Comparison of ENCODE assay signal across 14 cellular contexts in genomic region chr22:35834080-35834479, GRCh38.
A peak's percentile ranks its signal among the peaks of the same experiment; 100 is the strongest.
DNase-seq lines count a peak whose midpoint lies in the region; ATAC-seq, FAIRE-seq and TF ChIP-seq lines count a peak whose summit lies in the region.
"Had no signal": no experiment of that assay in that cellular context is flagged by ENCODE, and none has a peak within 500 bp of the region (broad histone marks: within the 10 kb centered on the region; RNA-seq: fewer than 3 reads in every experiment).

No MANE protein-coding gene starts in this region.

- no peaks in the 10 kb centered on the region for H3K27me3 ChIP-seq in GM23338 (ENCODE audit: insufficient read depth)
- H3K27me3 ChIP-seq in Panc1 (ENCODE audit: control insufficient read depth, insufficient read depth, low read length) = no peaks in the 10 kb centered on the region
- H3K27me3 ChIP-seq in sigmoid colon = no peaks in the 10 kb centered on the region
- H3K27me3 ChIP-seq in effector memory CD4-positive, alpha-beta T cell (replicated peaks; ENCODE audit: control insufficient read depth, insufficient read depth, low read length, poor library complexity, severe bottlenecking) = no peaks in the 10 kb centered on the region
- H3K27me3 ChIP-seq: left lung, pancreas had no signal

- H3K36me3 Mint-ChIP-seq in GM23338 (ENCODE audit: low read depth) = no peaks in the 10 kb centered on the region
- H3K36me3 Mint-ChIP-seq: activated naive CD8-positive, alpha-beta T cell had no signal

- H2AFZ ChIP-seq in GM23338 = no peak overlapping the region

- H3K27ac ChIP-seq in GM23338 (ENCODE audit: low read depth) (no peak overlapping the region), Panc1 (ENCODE audit: low read length) (peak overlapping the region; percentile 85), sigmoid colon (peak overlapping the region; percentile 80 to 86 (median 84))
- H3K27ac ChIP-seq in effector memory CD4-positive, alpha-beta T cell (ENCODE audit: insufficient read depth, low read length, poor library complexity, severe bottlenecking) = no peak overlapping the region
- H3K27ac ChIP-seq: coronary artery had no signal

- peaks cover 7% of the 10 kb centered on the region for H3K27me3 Mint-ChIP-seq in GM23338 (ENCODE audit: insufficient read depth, low read depth, poor library complexity)

- peak overlapping the region; percentile 83 for H3K4me3 Mint-ChIP-seq in GM23338
- H3K4me3 Mint-ChIP-seq: activated naive CD8-positive, alpha-beta T cell had no signal

- CTCF ChIA-PET in Panc1 (lab: Charles Lee) = no interaction called here

- H3K36me3 ChIP-seq in GM23338 (ENCODE audit: insufficient read depth) (no peaks in the 10 kb centered on the region), Panc1 (ENCODE audit: control insufficient read depth, insufficient read depth, low read length) (no peaks in the 10 kb centered on the region; the same call in 1 of the 2 replicates), sigmoid colon (no peaks in the 10 kb centered on the region)
- H3K36me3 ChIP-seq in effector memory CD4-positive, alpha-beta T cell (ENCODE audit: control insufficient read depth, insufficient read depth, low read length) = no peaks in the 10 kb centered on the region
- H3K36me3 ChIP-seq: left lung, pancreas had no signal

- 0 out of 2 replicates have a peak, but pooled peaks cover 10% of the 10 kb centered on the region for H4K20me1 ChIP-seq in GM23338 (replicated peaks; ENCODE audit: insufficient read depth)

- no peaks in the 10 kb centered on the region for H3K9me3 Mint-ChIP-seq in GM23338

- H3K9me2 ChIP-seq in GM23338 (ENCODE audit: insufficient read depth) = no peaks in the 10 kb centered on the region

- H3K4me1 ChIP-seq in GM23338 (ENCODE audit: insufficient read depth) (peaks cover 65% of the 10 kb centered on the region), Panc1 (ENCODE audit: control insufficient read depth, insufficient read depth, low read length) (peaks cover 22% of the 10 kb centered on the region), sigmoid colon (peaks cover 0 to 94% (median 79%) of the 10 kb centered on the region in 4 donors)
- H3K4me1 ChIP-seq in effector memory CD4-positive, alpha-beta T cell (ENCODE audit: control insufficient read depth, insufficient read depth, low read length, poor library complexity, severe bottlenecking) = no peaks in the 10 kb centered on the region

- H3K79me2 ChIP-seq in GM23338 (replicated peaks; ENCODE audit: insufficient read depth) = peaks cover 95% of the 10 kb centered on the region

- H3K9me3 ChIP-seq in Panc1 (ENCODE audit: control insufficient read depth, insufficient read depth, low read depth, low read length) (no peaks in the 10 kb centered on the region), sigmoid colon (no peaks in the 10 kb centered on the region)
- no peaks in the 10 kb centered on the region for H3K9me3 ChIP-seq in effector memory CD4-positive, alpha-beta T cell (ENCODE audit: control insufficient read depth, low read length)
- H3K9me3 ChIP-seq: left lung, pancreas had no signal

- no peaks in the 10 kb centered on the region for H3F3A ChIP-seq in GM23338 (replicated peaks; ENCODE audit: low read depth)

- 51 to 58% methylated on average over 4 of the region's 4 CpGs for WGBS in sigmoid colon, 2 donors

- POLR2A ChIA-PET in Panc1 (lab: Charles Lee) = interaction anchor here (1.0 kb wide), 1 partner anchor 20 kb away, joined by 3 read pairs; no protein-coding TSS in a partner anchor

- H3K27ac Mint-ChIP-seq in GM23338 = peak overlapping the region; percentile 36
- H3K27ac Mint-ChIP-seq: activated naive CD8-positive, alpha-beta T cell had no signal

- H3K4me3 ChIP-seq in GM23338 (no peak overlapping the region), Panc1 (ENCODE audit: low read depth in 2 of 2, low read length in 2 of 2) (peak overlapping the region in 1 of 2 experiments; percentile 71; a peak in 2 of 4 replicates), fibroblast of mammary gland (ENCODE audit: control insufficient read depth, low read depth, low read length) (peak overlapping the region; percentile 86), sigmoid colon (no peak overlapping the region)
- no peak overlapping the region for H3K4me3 ChIP-seq in effector memory CD4-positive, alpha-beta T cell (ENCODE audit: insufficient read depth, low read depth, low read length, poor library complexity, severe bottlenecking)
- H3K4me3 ChIP-seq: coronary artery, left lung, pancreas had no signal

- intact Hi-C loops in Panc1 (cut with micrococcal nuclease; ENCODE audit: unreplicated experiment) = no loop called here
- intact Hi-C loops in sigmoid colon (cut with DNase I) = no loop called here

- in situ Hi-C loops in Panc1 (cut with HindIII; ENCODE audit: low pct_unique_long_range_greater_than_20kb, low sequenced_read_pairs) = no loop called here

- no TSS peak for BruUV-seq in Panc1 (replicated peaks; lab: Mats Ljungman, UMichigan)

- TF ChIP-seq EP300 in sigmoid colon (IDR thresholded peaks at IDR 0.05) = no peak

- TF ChIP-seq POLR2A in sigmoid colon (IDR thresholded peaks at IDR 0.05) (no peak), GM12891 (IDR thresholded peaks at IDR 0.05; ENCODE audit: low read depth, low read length) (no peak)

- DNase-seq in GM23338 (ENCODE audit: low spot score) (no peak), Panc1 (ENCODE audit: low read depth, low spot score) (no peak), fibroblast of mammary gland (ENCODE audit: low read depth) (no peak), sigmoid colon (no peak), GM12891 (ENCODE audit: insufficient read length, low spot score) (no peak), MV-4-11 (lab: John Stamatoyannopoulos, UW) (no peak)
- no peak for DNase-seq in effector memory CD4-positive, alpha-beta T cell
- DNase-seq: left lung; NCI-H1436 treated with DMSO at 0.1 percent for 48 hours; pancreas; stimulated activated CD4-positive, alpha-beta T cell treated with anti-CD3 and anti-CD28 coated beads, Interleukin-4, amount 100 ng/mL, for 4 hours had no signal

- ATAC-seq in GM23338 (no peak), Panc1 (no peak), HG02840 (IDR thresholded peaks at IDR 0.05; ENCODE audit: low FRiP score, unreplicated experiment) (no peak)
- ATAC-seq: left lung, pancreas had no signal

- peak overlapping the region; percentile 53 for H3K4me2 ChIP-seq in GM23338

- no peak for FAIRE-seq in GM12891 (lab: Jason Lieb, UNC)

- H3K4me1 Mint-ChIP-seq in GM23338 = peaks cover 67% of the 10 kb centered on the region

- TF ChIP-seq CTCF in GM23338 (conservative IDR thresholded peaks at IDR 0.05; ENCODE audit: low read depth in 2 of 2) (no peak), Panc1 (IDR thresholded peaks at IDR 0.05) (no peak), fibroblast of mammary gland (conservative IDR thresholded peaks at IDR 0.05; ENCODE audit: control insufficient read depth, insufficient read depth, low read depth, low read length) (no peak), sigmoid colon (IDR thresholded peaks at IDR 0.05) (no peak)

TF ChIP-seq in GM23338, 12 proteins besides CTCF, POLR2A, EP300 and RAD21 (continues in another document):
- TF ChIP-seq CREB1 (CRISPR knock-in tag; IDR thresholded peaks at IDR 0.05; ENCODE audit: low read depth) (no peak), REST (IDR thresholded peaks at IDR 0.05; ENCODE audit: unreplicated experiment) (no peak)

TF ChIP-seq in GM12891, 5 proteins besides CTCF, POLR2A, EP300 and RAD21:
- TF ChIP-seq POU2F2 (IDR thresholded peaks at IDR 0.05; ENCODE audit: low read depth, low read length) (no peak), POLR2AphosphoS5 (IDR thresholded peaks at IDR 0.05; ENCODE audit: low read depth, low read length) (no peak), PAX5 (IDR thresholded peaks at IDR 0.05; ENCODE audit: insufficient read depth, low read length, severe bottlenecking) (no peak), TAF1 (IDR thresholded peaks at IDR 0.05; ENCODE audit: low read depth, low read length) (no peak), SPI1 (IDR thresholded peaks at IDR 0.05; ENCODE audit: low read depth, low read length) (no peak)
TF ChIP-seq in GM12891: peak in this region for 0.

Comparison
In these comparisons a context has a peak if more than half of its experiments do, and no peak if none do; other contexts are left out.
1. H3K27ac ChIP-seq: peak in Panc1 (single experiment) and sigmoid colon (4 of 4); none in GM23338 (single experiment) and effector memory CD4-positive, alpha-beta T cell (single experiment).